Comparison of ENCODE assay signal across 24 cellular contexts in genomic region chr6:105537981-105538578, GRCh38.
"Had no signal": no experiment of that assay in that cellular context is flagged by ENCODE, and none has a peak within 500 bp of the region (broad histone marks: within the 10 kb centered on the region; RNA-seq: fewer than 3 reads in every experiment).

No MANE protein-coding gene starts in this region.

- H3K4me3 Mint-ChIP-seq: naive thymus-derived CD4-positive, alpha-beta T cell; nephron; stimulated activated memory B cell treated with anti-CD40 and anti-IgM and Interleukin-4, amounts not matched to agents 10 μg/mL and 1 μg/mL and 100 μg/mL, for 72 hours; stimulated activated naive CD8-positive, alpha-beta T cell treated with anti-CD3 and anti-CD28 coated beads, Interleukin-15, Interleukin-2, amounts not matched to agents 100 ng/mL and 50 ng/mL, for 24 hours had no signal

- H3K27me3 Mint-ChIP-seq: stimulated activated memory B cell treated with anti-CD40 and anti-IgM and Interleukin-4, amounts not matched to agents 10 μg/mL and 1 μg/mL and 100 μg/mL, for 72 hours had no signal

- H3K79me2 ChIP-seq: hepatocyte had no signal

- H3K9me3 Mint-ChIP-seq: naive thymus-derived CD4-positive, alpha-beta T cell; nephron; stimulated activated memory B cell treated with anti-CD40 and anti-IgM and Interleukin-4, amounts not matched to agents 10 μg/mL and 1 μg/mL and 100 μg/mL, for 72 hours; stimulated activated naive CD8-positive, alpha-beta T cell treated with anti-CD3 and anti-CD28 coated beads, Interleukin-15, Interleukin-2, amounts not matched to agents 100 ng/mL and 50 ng/mL, for 24 hours had no signal

- DNase-seq: dermis blood vessel endothelial cell; effector memory CD4-positive, alpha-beta T cell; gastrocnemius medialis; head of caudate nucleus; left cardiac atrium; left lung; mesendoderm; midbrain; naive thymus-derived CD4-positive, alpha-beta T cell; nucleus accumbens; stimulated activated CD4-positive, alpha-beta T cell treated with anti-CD3 and anti-CD28 coated beads, Interleukin-12 subunit alpha, Interleukin-12 subunit beta, amount 100 ng/mL, for 4 hours; stimulated activated CD4-positive, alpha-beta T cell treated with anti-CD3 and anti-CD28 coated beads, Interleukin-2, amount 100 ng/mL, for 24 hours; stimulated activated CD4-positive, alpha-beta T cell treated with anti-CD3 and anti-CD28 coated beads, Interleukin-4, amount 100 ng/mL, for 24 hours; transverse colon; upper lobe of right lung had no signal

- H3K4me1 Mint-ChIP-seq: naive thymus-derived CD4-positive, alpha-beta T cell; nephron; stimulated activated memory B cell treated with anti-CD40 and anti-IgM and Interleukin-4, amounts not matched to agents 10 μg/mL and 1 μg/mL and 100 μg/mL, for 72 hours had no signal

- H3K4me1 ChIP-seq: gastrocnemius medialis, left lung, prostate gland, right atrium auricular region, transverse colon, upper lobe of right lung, vagina had no signal

- H3K9me3 ChIP-seq: gastrocnemius medialis, left lung, prostate gland, right atrium auricular region, transverse colon, upper lobe of right lung, vagina had no signal

- H3K4me3 ChIP-seq: gastrocnemius medialis, hepatocyte, left lung, prostate gland, right atrium auricular region, smooth muscle cell, transverse colon, upper lobe of right lung, vagina had no signal

- H3K27ac Mint-ChIP-seq: naive thymus-derived CD4-positive, alpha-beta T cell; nephron; stimulated activated memory B cell treated with anti-CD40 and anti-IgM and Interleukin-4, amounts not matched to agents 10 μg/mL and 1 μg/mL and 100 μg/mL, for 72 hours; stimulated activated naive CD8-positive, alpha-beta T cell treated with anti-CD3 and anti-CD28 coated beads, Interleukin-15, Interleukin-2, amounts not matched to agents 100 ng/mL and 50 ng/mL, for 24 hours had no signal

- H3K4me2 ChIP-seq: hepatocyte had no signal

- ATAC-seq: gastrocnemius medialis; left cardiac atrium; left lung; naive thymus-derived CD4-positive, alpha-beta T cell; sciatic nerve; stimulated activated memory B cell treated with anti-CD40 and anti-IgM and Interleukin-4, amounts not matched to agents 10 μg/mL and 1 μg/mL and 100 μg/mL, for 72 hours; upper lobe of right lung had no signal

- H3K27me3 ChIP-seq: gastrocnemius medialis, hepatocyte, left lung, right atrium auricular region, transverse colon, upper lobe of right lung, vagina had no signal

- H3K36me3 Mint-ChIP-seq: naive thymus-derived CD4-positive, alpha-beta T cell; stimulated activated memory B cell treated with anti-CD40 and anti-IgM and Interleukin-4, amounts not matched to agents 10 μg/mL and 1 μg/mL and 100 μg/mL, for 72 hours had no signal

- H2AFZ ChIP-seq: hepatocyte had no signal

- H3K36me3 ChIP-seq: gastrocnemius medialis, left lung, prostate gland, right atrium auricular region, transverse colon, upper lobe of right lung, vagina had no signal

- H3K27ac ChIP-seq: gastrocnemius medialis, hepatocyte, left lung, prostate gland, right atrium auricular region, transverse colon, upper lobe of right lung, vagina had no signal
